In the genomic region with DNA sequence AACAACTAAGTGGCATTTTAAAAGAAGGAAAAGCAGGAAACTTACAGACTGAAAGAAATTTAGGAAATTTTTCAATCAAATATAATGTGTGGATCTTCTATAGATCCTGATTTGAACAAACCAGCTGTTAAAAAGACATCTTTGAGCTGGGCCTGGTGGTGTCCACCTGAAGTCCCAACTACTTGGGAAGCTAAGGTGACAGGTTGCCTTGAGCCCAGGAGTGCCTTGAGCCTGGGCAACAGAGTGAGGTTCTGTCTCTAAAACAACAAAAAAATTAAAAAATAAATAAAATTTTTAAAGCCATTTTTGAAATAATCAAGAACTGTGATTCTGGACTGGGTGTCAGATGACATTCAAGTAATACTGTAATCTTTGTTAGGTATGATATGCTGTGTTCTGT, we compare ENCODE assay signal across 22 cellular contexts.
"Had no signal": no experiment of that assay in that cellular context is flagged by ENCODE, and none has a peak within 500 bp of the region (broad histone marks: within the 10 kb centered on the region; RNA-seq: fewer than 3 reads in every experiment).

No MANE protein-coding gene starts in this region.

- H3K27ac ChIP-seq: SJSA1, SK-N-MC had no signal

- ATAC-seq: HepG2 had no signal

- DNase-seq: IMR-90, Karpas-422, KG1, MM.1S, NCI-H1092 treated with DMSO at 0.1 percent for 48 hours, NCI-H1436, NCI-H187, NCI-H2029, NCI-H2081 treated with DMSO at 0.1 percent for 48 hours, NCI-H2171, NCI-H226, NCI-H446, NCI-H510A, NCI-H524 treated with DMSO at 0.1 percent for 48 hours, NCI-H69, NCI-H774, Right ventricle myocardium superior, RPMI8226, SIG-M5 had no signal
